In the genomic region with DNA sequence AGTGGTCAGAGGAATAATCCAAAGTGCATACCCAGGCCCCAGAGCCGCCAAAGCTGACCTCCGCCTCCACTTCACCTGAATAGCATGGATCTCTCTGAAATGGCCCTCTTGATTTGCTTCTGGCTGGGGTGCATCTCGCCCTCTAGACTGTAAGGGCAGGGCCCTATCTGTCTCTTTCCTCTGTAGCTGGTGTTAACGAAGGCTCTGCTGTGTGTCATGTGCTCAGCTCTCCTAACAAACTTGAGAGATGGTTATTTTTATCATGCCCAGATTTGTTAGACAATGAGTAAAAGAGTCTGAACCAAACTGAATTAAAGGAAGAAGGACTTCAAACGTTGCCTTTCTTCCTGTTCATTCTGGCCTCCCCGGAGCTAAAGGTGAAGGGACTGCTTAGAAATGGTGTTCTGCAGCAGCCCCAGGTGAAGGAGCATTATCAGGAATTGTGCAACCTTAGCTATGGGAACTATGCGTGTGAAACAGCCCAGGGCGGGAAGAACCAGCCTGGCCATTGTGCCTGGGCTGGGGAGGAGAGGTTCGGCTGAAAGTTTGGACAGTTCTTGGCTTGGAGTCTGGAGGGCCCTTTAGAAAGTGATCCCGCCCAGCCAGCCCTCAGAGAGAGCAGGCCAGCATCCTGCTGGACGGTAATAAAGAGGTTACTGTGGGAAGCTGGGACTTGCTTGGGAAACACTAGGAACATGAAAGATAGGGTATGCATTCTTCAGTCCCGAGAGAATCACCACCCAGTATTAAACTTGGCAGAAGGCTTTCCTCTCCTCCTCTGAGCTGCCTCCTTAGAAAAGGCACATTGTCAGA, we compare ENCODE assay signal across 10 cellular contexts.
DNase-seq lines count a peak whose midpoint lies in the region; ATAC-seq, FAIRE-seq and TF ChIP-seq lines count a peak whose summit lies in the region.
"Had no signal": no experiment of that assay in that cellular context is flagged by ENCODE, and none has a peak within 500 bp of the region (broad histone marks: within the 10 kb centered on the region; RNA-seq: fewer than 3 reads in every experiment).

No MANE protein-coding gene starts in this region.

- peak; percentile 7 for DNase-seq in HCEC 1CT
- peak; percentile 9 for DNase-seq in astrocyte of the cerebellum (ENCODE audit: low read depth)
- DNase-seq in iPS-NIHi11 (ENCODE audit: low spot score): peak; percentile 53
- DNase-seq in small intestine: peak; percentile 61
- DNase-seq in T-helper 2 cell: no peak
- no peak for DNase-seq in activated gamma-delta T cell (lab: John Stamatoyannopoulos, UW)
- no peak for DNase-seq in cerebellar cortex (ENCODE audit: low spot score)
- DNase-seq: NCI-H1105 treated with DMSO at 0.1 percent for 48 hours had no signal

- no peak for TF ChIP-seq CTCF in astrocyte of the cerebellum (IDR thresholded peaks at IDR 0.05; ENCODE audit: low read depth, low read length, missing control alignments)

- no peak overlapping the region for H3K27ac ChIP-seq in small intestine (ENCODE audit: low read depth in 1 of 2, low read length in 1 of 2)
- H3K27ac ChIP-seq: SK-N-MC had no signal

- no peak for FAIRE-seq in small intestine (lab: Jason Lieb, UNC)

- H3K4me3 ChIP-seq in astrocyte of the cerebellum (ENCODE audit: low read depth, low read length): no peak overlapping the region
- H3K4me3 ChIP-seq in small intestine (ENCODE audit: low read depth in 1 of 2, low read length in 2 of 2): no peak overlapping the region
- H3K4me3 ChIP-seq: SK-N-MC had no signal

- in situ Hi-C loops in astrocyte of the cerebellum (cut with HindIII; ENCODE audit: low sequenced_read_pairs): no loop called here

- no peaks in the 10 kb centered on the region for H3K36me3 ChIP-seq in small intestine (ENCODE audit: control insufficient read depth in 2 of 2, insufficient read depth in 2 of 2, low read length in 2 of 2)

- H3K9me3 ChIP-seq in small intestine (ENCODE audit: control insufficient read depth, low read depth): no peaks in the 10 kb centered on the region

- no peak for ATAC-seq in GM19395 (IDR thresholded peaks at IDR 0.05; ENCODE audit: unreplicated experiment)

- WGBS in small intestine, 3 donors: 35 to 50% (median 41%) methylated on average over 12 of the region's 12 CpGs

- H3K27me3 ChIP-seq in small intestine (ENCODE audit: control insufficient read depth in 2 of 2, insufficient read depth in 2 of 2, low read length in 2 of 2): no peaks in the 10 kb centered on the region

- peaks cover 0 to 9% of the 10 kb centered on the region in 2 donors for H3K4me1 ChIP-seq in small intestine (ENCODE audit: control insufficient read depth in 2 of 2, insufficient read depth in 1 of 2, low read depth in 1 of 2, low read length in 1 of 2)

Comparison
In these comparisons a context has a peak if more than half of its experiments do, and no peak if none do; other contexts are left out.
1. DNase-seq: peak in HCEC 1CT (single experiment), astrocyte of the cerebellum (single experiment), iPS-NIHi11 (single experiment) and small intestine (single experiment); none in T-helper 2 cell (0 of 5), activated gamma-delta T cell (single experiment) and cerebellar cortex (single experiment).